ENCODE assay signal across 17 cellular contexts in genomic region chr15:47603026-47603425, GRCh38.
"Had no signal": no experiment of that assay in that cellular context is flagged by ENCODE, and none has a peak within 500 bp of the region (broad histone marks: within the 10 kb centered on the region; RNA-seq: fewer than 3 reads in every experiment).

No MANE protein-coding gene starts in this region.

- FAIRE-seq: astrocyte, endothelial cell of umbilical vein had no signal

- H3K4me3 ChIP-seq: colonic mucosa, lower lobe of right lung, right atrium auricular region, transverse colon had no signal

- H3K4me1 Mint-ChIP-seq: activated naive CD8-positive, alpha-beta T cell treated with anti-CD3 and anti-CD28 coated beads, Interleukin-2, amount 50 U/mL, for 24 hours; naive thymus-derived CD8-positive, alpha-beta T cell; stimulated activated memory B cell treated with anti-CD40 and anti-IgM and Interleukin-4, amounts not matched to agents 10 μg/mL and 1 μg/mL and 100 μg/mL, for 72 hours had no signal

- H3K27ac Mint-ChIP-seq: activated naive CD8-positive, alpha-beta T cell treated with anti-CD3 and anti-CD28 coated beads, Interleukin-2, amount 50 U/mL, for 24 hours; activated T-helper 1 cell treated with anti-CD3 and anti-CD28 coated beads, Interleukin-12 subunit alpha, Interleukin-12 subunit beta, Interleukin-2, Interleukin-4 antibody, amounts not matched to agents 30 ng/mL and 10 ng/mL and 1 ng/mL, durations not matched to agents 14 hours and 24 hours and 36 hours; naive thymus-derived CD8-positive, alpha-beta T cell; stimulated activated memory B cell treated with anti-CD40 and anti-IgM and Interleukin-4, amounts not matched to agents 10 μg/mL and 1 μg/mL and 100 μg/mL, for 72 hours; T-helper 2 cell treated with Interferon-gamma antibody and Interleukin-4, amounts not matched to agents 5 μg/mL and 100 μg/mL, for 36 hours had no signal

- H3K27ac ChIP-seq: colonic mucosa, lower lobe of right lung, right atrium auricular region, transverse colon had no signal

- DNase-seq: activated CD4-positive, alpha-beta T cell treated with anti-CD3 and anti-CD28 coated beads for 4 hours; activated naive CD4-positive, alpha-beta T cell treated with Interleukin-2 at 50 U/mL for 16 hours; activated naive CD8-positive, alpha-beta T cell treated with anti-CD3 and anti-CD28 coated beads, Interleukin-2, amount 50 U/mL, for 24 hours; caudate nucleus; colonic mucosa; hypothalamus; left cardiac atrium; lower lobe of right lung; naive thymus-derived CD8-positive, alpha-beta T cell; nucleus accumbens; transverse colon had no signal

- H3K4me1 ChIP-seq: colonic mucosa, lower lobe of right lung had no signal

- H3K36me3 ChIP-seq: colonic mucosa, lower lobe of right lung, right atrium auricular region, transverse colon had no signal

- H3K36me3 Mint-ChIP-seq: naive thymus-derived CD8-positive, alpha-beta T cell; stimulated activated memory B cell treated with anti-CD40 and anti-IgM and Interleukin-4, amounts not matched to agents 10 μg/mL and 1 μg/mL and 100 μg/mL, for 72 hours had no signal

- H3K27me3 Mint-ChIP-seq: activated naive CD8-positive, alpha-beta T cell treated with anti-CD3 and anti-CD28 coated beads, Interleukin-2, amount 50 U/mL, for 24 hours; naive thymus-derived CD8-positive, alpha-beta T cell; stimulated activated memory B cell treated with anti-CD40 and anti-IgM and Interleukin-4, amounts not matched to agents 10 μg/mL and 1 μg/mL and 100 μg/mL, for 72 hours had no signal

- H3K27me3 ChIP-seq: colonic mucosa, right atrium auricular region, transverse colon had no signal

- H3K9me3 ChIP-seq: colonic mucosa, lower lobe of right lung, right atrium auricular region, transverse colon had no signal

- H3K9me3 Mint-ChIP-seq: activated naive CD8-positive, alpha-beta T cell treated with anti-CD3 and anti-CD28 coated beads, Interleukin-2, amount 50 U/mL, for 24 hours; stimulated activated memory B cell treated with anti-CD40 and anti-IgM and Interleukin-4, amounts not matched to agents 10 μg/mL and 1 μg/mL and 100 μg/mL, for 72 hours; T-helper 2 cell treated with Interferon-gamma antibody and Interleukin-4, amounts not matched to agents 5 μg/mL and 100 μg/mL, for 36 hours had no signal

- H3K4me3 Mint-ChIP-seq: activated naive CD8-positive, alpha-beta T cell treated with anti-CD3 and anti-CD28 coated beads, Interleukin-2, amount 50 U/mL, for 24 hours; activated T-helper 1 cell treated with anti-CD3 and anti-CD28 coated beads, Interleukin-12 subunit alpha, Interleukin-12 subunit beta, Interleukin-2, Interleukin-4 antibody, amounts not matched to agents 30 ng/mL and 10 ng/mL and 1 ng/mL, durations not matched to agents 14 hours and 24 hours and 36 hours; naive thymus-derived CD8-positive, alpha-beta T cell; stimulated activated memory B cell treated with anti-CD40 and anti-IgM and Interleukin-4, amounts not matched to agents 10 μg/mL and 1 μg/mL and 100 μg/mL, for 72 hours; T-helper 2 cell treated with Interferon-gamma antibody and Interleukin-4, amounts not matched to agents 5 μg/mL and 100 μg/mL, for 36 hours had no signal
